Comparison of ENCODE assay signal across 9 cellular contexts in the genomic region with DNA sequence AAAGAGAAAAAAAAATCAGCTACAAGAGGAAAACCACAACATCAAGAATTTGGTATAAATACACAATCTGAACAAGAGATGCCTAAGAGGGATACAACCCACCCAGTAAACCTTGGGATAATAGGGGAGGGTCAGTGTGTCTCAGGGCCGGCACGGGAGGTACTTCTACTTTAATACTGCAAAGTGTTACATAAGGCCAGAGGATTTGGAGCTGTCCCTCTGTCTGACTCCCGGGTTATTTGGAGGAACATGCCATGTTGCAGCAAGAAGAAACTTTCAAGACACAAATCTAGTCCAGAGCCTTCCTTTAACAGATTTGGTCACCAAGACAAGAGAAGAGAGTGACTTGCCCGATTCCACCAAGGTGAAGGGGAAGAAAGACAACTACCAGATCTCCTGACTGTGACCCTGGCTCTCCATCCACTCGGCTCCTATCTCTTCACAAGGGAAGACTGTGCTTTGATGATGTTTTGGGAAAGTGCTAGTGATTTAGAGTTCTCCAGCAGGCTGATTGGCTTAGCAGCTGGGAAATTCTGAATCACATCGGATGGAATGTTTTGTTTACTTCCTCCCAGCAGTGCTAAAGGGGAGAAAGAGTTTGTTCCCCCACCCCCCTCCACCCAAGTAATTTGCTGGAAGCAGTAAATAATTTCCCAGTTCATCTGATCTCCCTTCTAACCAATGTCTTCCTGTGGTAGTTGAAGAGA. TPM values are rescaled to one million over a fixed set of nuclear protein-coding genes. Genes with fewer than 3 reads are reported as not detected.
DNase-seq lines count a peak whose midpoint lies in the region; ATAC-seq, FAIRE-seq and TF ChIP-seq lines count a peak whose summit lies in the region.
"Had no signal": no experiment of that assay in that cellular context is flagged by ENCODE, and none has a peak within 500 bp of the region (broad histone marks: within the 10 kb centered on the region; RNA-seq: fewer than 3 reads in every experiment).

No MANE protein-coding gene starts in this region.

- no peak overlapping the region for H2BK15ac ChIP-seq in mesendoderm (replicated peaks; ENCODE audit: low read depth)

- H3K27ac ChIP-seq in A549 (peak overlapping the region in 1 of 2 experiments; percentile 71; a peak in 4 of 6 replicates), mesendoderm (ENCODE audit: low read depth, low read length) (no peak overlapping the region)
- H3K27ac ChIP-seq: BLaER1 had no signal

- H2BK5ac ChIP-seq in mesendoderm (ENCODE audit: low read length), result no peak overlapping the region

- H3K27me3 ChIP-seq in NT2/D1 (ENCODE audit: insufficient read depth, insufficient read length), result no peaks in the 10 kb centered on the region
- no peaks in the 10 kb centered on the region for H3K27me3 ChIP-seq in mesendoderm (ENCODE audit: insufficient read depth, low read length, poor library complexity)
- H3K27me3 ChIP-seq: BLaER1 had no signal

- 34% methylated on average over 6 of the region's 6 CpGs for WGBS in A549 (ENCODE audit: missing lambda C conversion rate)
- WGBS in mesendoderm (ENCODE audit: extremely low coverage, insufficient coverage, low lambda C conversion rate), result no CpG with 5 or more reads among the region's 6 CpGs

- peak overlapping the region; percentile 2 for H3K18ac ChIP-seq in mesendoderm (ENCODE audit: low read length)

- CTCF ChIA-PET in A549 (lab: Yijun Ruan, JAX), result interaction anchor here (0.6 kb wide), 1 partner anchor 57 kb away, joined by 4 read pairs; no protein-coding TSS in a partner anchor

- TF ChIP-seq EP300 in A549 (IDR thresholded peaks at IDR 0.05), result no peak

- H3K79me2 ChIP-seq in mesendoderm (ENCODE audit: control insufficient read depth, insufficient read depth, low read length), result no peaks in the 10 kb centered on the region

- no peak overlapping the region for H3K4ac ChIP-seq in mesendoderm (ENCODE audit: low read depth, low read length)

- H3K4me2 ChIP-seq in A549, result peak overlapping the region; percentile 57
- H3K4me2 ChIP-seq in mesendoderm (ENCODE audit: low read length), result no peak overlapping the region
- H3K4me2 ChIP-seq: BLaER1 had no signal

- H3K23ac ChIP-seq in mesendoderm (ENCODE audit: low read length), result no peak overlapping the region

- no peak overlapping the region for H4K5ac ChIP-seq in mesendoderm (ENCODE audit: low read length)

- H3K9me3 ChIP-seq in A549 (no peaks in the 10 kb centered on the region), NT2/D1 (ENCODE audit: insufficient read depth, low read length) (no peaks in the 10 kb centered on the region)
- H3K9me3 ChIP-seq: BLaER1 had no signal

- DNase-seq in A549 (ENCODE audit: low read depth in 1 of 2, low spot score in 1 of 2), result peak in 1 of 2 experiments; percentile 14
- DNase-seq in NT2/D1 (ENCODE audit: low read depth, low spot score), result peak; percentile 47
- peak; percentile 63 for DNase-seq in epithelial cell of esophagus (ENCODE audit: low read depth)
- DNase-seq in mesendoderm, result peak; percentile 84
- no peak for DNase-seq in HUDEP-2 (lab: John Stamatoyannopoulos, UW; ENCODE audit: unreplicated experiment in 76 of 76)
- DNase-seq in NCI-H1105 (lab: John Stamatoyannopoulos, UW), result no peak

- no peak overlapping the region for H4K8ac ChIP-seq in mesendoderm (ENCODE audit: low read depth, low read length)

- no peak for TF ChIP-seq RAD21 in A549 (conservative IDR thresholded peaks at IDR 0.05 in 1 of 2, IDR thresholded peaks at IDR 0.05 in 1 of 2)

- no peaks in the 10 kb centered on the region for H3K36me3 ChIP-seq in NT2/D1 (ENCODE audit: insufficient read depth, insufficient read length, low read length)
- no peaks in the 10 kb centered on the region for H3K36me3 ChIP-seq in mesendoderm (ENCODE audit: control insufficient read depth, insufficient read depth, low read length)
- H3K36me3 ChIP-seq: BLaER1 had no signal

- no peak overlapping the region for H3K56ac ChIP-seq in mesendoderm (ENCODE audit: low read length)

- no peaks in the 10 kb centered on the region for H3K79me1 ChIP-seq in mesendoderm (ENCODE audit: low read length)

- TF ChIP-seq POLR2A in A549 (IDR thresholded peaks at IDR 0.05; ENCODE audit: low read length), result no peak

- ATAC-seq in A549 (peak; percentile 61 to 73), GM19397 (IDR thresholded peaks at IDR 0.05; ENCODE audit: unreplicated experiment) (no peak), GM18870 (IDR thresholded peaks at IDR 0.05; ENCODE audit: unreplicated experiment) (no peak)

- no peak for TF ChIP-seq CTCF in A549 (IDR thresholded peaks at IDR 0.05)
- no peak for TF ChIP-seq CTCF in epithelial cell of esophagus (IDR thresholded peaks at IDR 0.05; ENCODE audit: insufficient read depth, low read depth, low read length, missing control alignments)

- no peak for FAIRE-seq in A549 (lab: Jason Lieb, UNC)

- H3K4me3 ChIP-seq in A549 (no peak overlapping the region), NT2/D1 (ENCODE audit: insufficient read length, low read depth) (no peak overlapping the region), epithelial cell of esophagus (ENCODE audit: low read length) (no peak overlapping the region), mesendoderm (ENCODE audit: low read length) (no peak overlapping the region)
- H3K4me3 ChIP-seq: BLaER1 had no signal

- H3K4me1 ChIP-seq in A549 (peaks cover 22% of the 10 kb centered on the region), NT2/D1 (ENCODE audit: insufficient read depth, insufficient read length) (peaks cover 5% of the 10 kb centered on the region), mesendoderm (ENCODE audit: control insufficient read depth, low read depth, low read length) (no peaks in the 10 kb centered on the region)
- H3K4me1 ChIP-seq: BLaER1 had no signal

- POLR2A ChIA-PET in A549 (lab: Yijun Ruan, JAX), result no interaction called here

- H3K9ac ChIP-seq in NT2/D1 (ENCODE audit: insufficient read length, low read depth), result no peak overlapping the region
- H3K9ac ChIP-seq in mesendoderm (ENCODE audit: low read length), result no peak overlapping the region
- H3K9ac ChIP-seq: BLaER1 had no signal

- H2AK5ac ChIP-seq in mesendoderm (ENCODE audit: low read length), result no peak overlapping the region

- H2BK120ac ChIP-seq in mesendoderm (ENCODE audit: low read depth, low read length), result no peak overlapping the region

TF ChIP-seq in A549, 52 proteins besides CTCF, POLR2A, EP300 and RAD21:
- TF ChIP-seq JUN (IDR thresholded peaks at IDR 0.05) (0 out of 5 replicates have a peak, but pooled peaks of 1 of the 2 experiments have one; percentile 25), CEBPB (IDR thresholded peaks at IDR 0.05) (no peak), FOSL2 (IDR thresholded peaks at IDR 0.05) (no peak), FOSL2 (CRISPR knock-in tag; IDR thresholded peaks at IDR 0.05) (0 out of 2 replicates have a peak, but pooled peaks have one; percentile 27)
TF ChIP-seq in A549: peak in this region for 2.

RNA-seq across cellular contexts. Expression of a gene that starts 29.3 kb away (rescaled TPM):
- polyA plus RNA-seq in A549 (2011; rRNA removed), result not detected in 2 replicates
- not detected in 2 replicates for polyA plus RNA-seq in A549 (2012; cell fraction: cytosol; rRNA removed)
- not detected in 2 replicates for polyA plus RNA-seq in A549 (2012; cell fraction: nucleus; rRNA removed)
- polyA plus RNA-seq in A549 (2017; fragmentation: RNase III; extraction: RNeasy Plus Mini Kit Qiagen cat#74134 plus additional on column Dnase treatment), result not detected in 3 replicates
- not detected in 2 replicates for polyA minus RNA-seq in A549 (2011; rRNA and poly(A)+ RNA removed)
- 0.77 TPM for polyA plus RNA-seq in mesendoderm (2013, experiment 1 of 2)
- polyA plus RNA-seq in mesendoderm (2013, experiment 2 of 2), result 0.84 TPM

Comparison
In these comparisons a context has a peak if more than half of its experiments do, and no peak if none do; other contexts are left out.
1. ATAC-seq: peak in A549 (2 of 2); none in GM19397 (single experiment) and GM18870 (single experiment).
2. DNase-seq: peak in NT2/D1 (single experiment), epithelial cell of esophagus (single experiment) and mesendoderm (single experiment); none in HUDEP-2 (0 of 76) and NCI-H1105 (single experiment).